26 cellular contexts compared by ENCODE assay signal in the genomic region with DNA sequence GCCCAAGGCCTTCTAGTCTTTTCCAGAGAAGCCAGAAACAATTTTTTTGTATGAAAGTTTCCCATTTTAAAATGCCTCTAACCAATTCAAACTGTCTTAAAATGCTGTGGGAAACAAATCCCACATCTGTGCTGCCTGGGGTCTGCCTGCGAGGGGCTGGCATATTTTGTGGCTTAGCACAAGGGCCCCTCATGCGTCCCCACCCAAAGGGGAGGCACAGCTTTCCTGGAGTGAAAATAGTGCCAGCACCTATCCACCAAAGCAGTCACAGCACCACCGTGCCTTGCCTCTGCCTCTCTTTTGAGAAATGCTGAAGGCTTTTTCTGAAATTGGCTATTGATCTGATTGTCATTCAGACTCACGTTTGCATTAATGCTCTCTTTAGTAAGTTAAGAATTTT. TPM values are rescaled to one million over a fixed set of nuclear protein-coding genes. Genes with fewer than 3 reads are reported as not detected.
DNase-seq lines count a peak whose midpoint lies in the region; TF ChIP-seq lines count a peak whose summit lies in the region.
"Had no signal": no experiment of that assay in that cellular context is flagged by ENCODE, and none has a peak within 500 bp of the region (broad histone marks: within the 10 kb centered on the region; RNA-seq: fewer than 3 reads in every experiment).

No MANE protein-coding gene starts in this region.

- no peak overlapping the region for H3K4me2 ChIP-seq in mesendoderm (ENCODE audit: low read length)
- H3K4me2 ChIP-seq: A549; BLaER1 treated with 17β-estradiol and CSF1 and Interleukin-3, amounts not matched to agents 10 nM and 100 nM; GM23338 had no signal

- no peaks in the 10 kb centered on the region for H3K79me2 ChIP-seq in mesendoderm (ENCODE audit: control insufficient read depth, insufficient read depth, low read length)

- H2BK15ac ChIP-seq in mesendoderm (replicated peaks; ENCODE audit: low read depth): no peak overlapping the region

- H3K27ac Mint-ChIP-seq in glutamatergic neuron (ENCODE audit: unreplicated experiment) (no peak overlapping the region), osteocyte (ENCODE audit: unreplicated experiment) (no peak overlapping the region)
- H3K27ac Mint-ChIP-seq: CD14-positive monocyte; CD4-positive, alpha-beta T cell; CD8-positive, alpha-beta memory T cell; GM23338; HFFc6 had no signal

- no peaks in the 10 kb centered on the region for H3K27me3 Mint-ChIP-seq in glutamatergic neuron (ENCODE audit: unreplicated experiment)
- H3K27me3 Mint-ChIP-seq in osteocyte (ENCODE audit: unreplicated experiment): peaks cover 23% of the 10 kb centered on the region

- no peaks in the 10 kb centered on the region for H3K27me3 ChIP-seq in mesendoderm (ENCODE audit: insufficient read depth, low read length, poor library complexity)
- H3K27me3 ChIP-seq: BE2C; BLaER1 treated with 17β-estradiol and CSF1 and Interleukin-3, amounts not matched to agents 10 nM and 100 nM had no signal

- peak overlapping the region; percentile 10 for H3K4me3 Mint-ChIP-seq in glutamatergic neuron (ENCODE audit: unreplicated experiment)
- H3K4me3 Mint-ChIP-seq in osteocyte (ENCODE audit: unreplicated experiment): no peak overlapping the region
- H3K4me3 Mint-ChIP-seq: CD14-positive monocyte; CD4-positive, alpha-beta T cell; CD8-positive, alpha-beta memory T cell; GM23338; HFFc6 had no signal

- no peaks in the 10 kb centered on the region for H3K36me3 ChIP-seq in mesendoderm (ENCODE audit: control insufficient read depth, insufficient read depth, low read length)
- H3K36me3 ChIP-seq: BE2C; BLaER1 treated with 17β-estradiol and CSF1 and Interleukin-3, amounts not matched to agents 10 nM and 100 nM; HAP-1 had no signal

- H4K8ac ChIP-seq in mesendoderm (ENCODE audit: low read depth, low read length): no peak overlapping the region

- no peak overlapping the region for H3K27ac ChIP-seq in mesendoderm (ENCODE audit: low read depth, low read length)
- H3K27ac ChIP-seq: A549; BLaER1 treated with 17β-estradiol and CSF1 and Interleukin-3, amounts not matched to agents 10 nM and 100 nM had no signal

- no peak overlapping the region for H4K5ac ChIP-seq in mesendoderm (ENCODE audit: low read length)

- no CpG with 5 or more reads among the region's 4 CpGs for WGBS in mesendoderm (ENCODE audit: extremely low coverage, insufficient coverage, low lambda C conversion rate)

- no peak overlapping the region for H3K4me3 ChIP-seq in mesendoderm (ENCODE audit: low read length)
- H3K4me3 ChIP-seq: A549; BLaER1 treated with 17β-estradiol and CSF1 and Interleukin-3, amounts not matched to agents 10 nM and 100 nM; GM23338; HAP-1 had no signal

- H3K36me3 Mint-ChIP-seq in glutamatergic neuron (ENCODE audit: unreplicated experiment) (no peaks in the 10 kb centered on the region), osteocyte (ENCODE audit: unreplicated experiment) (no peaks in the 10 kb centered on the region)
- H3K36me3 Mint-ChIP-seq: CD14-positive monocyte; CD8-positive, alpha-beta memory T cell had no signal

- no peak overlapping the region for H2BK5ac ChIP-seq in mesendoderm (ENCODE audit: low read length)

- H3K56ac ChIP-seq in mesendoderm (ENCODE audit: low read length): peak overlapping the region; percentile 12

- no peak for TF ChIP-seq CTCF in glutamatergic neuron (IDR thresholded peaks at IDR 0.05; ENCODE audit: partially characterized antibody, unreplicated experiment)
- no peak for TF ChIP-seq CTCF in osteocyte (IDR thresholded peaks at IDR 0.05)

- no peak overlapping the region for H3K4ac ChIP-seq in mesendoderm (ENCODE audit: low read depth, low read length)

- no peak overlapping the region for H3K18ac ChIP-seq in mesendoderm (ENCODE audit: low read length)

- no peak overlapping the region for H2AK5ac ChIP-seq in mesendoderm (ENCODE audit: low read length)

- no peaks in the 10 kb centered on the region for H3K79me1 ChIP-seq in mesendoderm (ENCODE audit: low read length)

- DNase-seq in D341Med (ENCODE audit: low spot score) (peak; percentile 22), glutamatergic neuron (no peak), mesendoderm (no peak), osteocyte (ENCODE audit: extremely low spot score, unreplicated experiment) (peak; percentile 73), NCI-H1417 (lab: John Stamatoyannopoulos, UW) (no peak), amygdala (lab: John Stamatoyannopoulos, UW) (no peak), NCI-H1048 (lab: John Stamatoyannopoulos, UW) (no peak)
- DNase-seq: 8988T; ACHN; AML-193; BE2C; Calu3; CD4-positive, alpha-beta T cell; CD8-positive, alpha-beta memory T cell; COR-L47; DMS79; GF-D8; HFFc6 had no signal

- H3K4me1 ChIP-seq in mesendoderm (ENCODE audit: control insufficient read depth, low read depth, low read length): peaks cover 6% of the 10 kb centered on the region
- H3K4me1 ChIP-seq: A549, BE2C, HAP-1 had no signal

- H3K9me3 Mint-ChIP-seq in glutamatergic neuron (ENCODE audit: unreplicated experiment): peaks cover 1% of the 10 kb centered on the region
- H3K9me3 Mint-ChIP-seq in osteocyte (ENCODE audit: unreplicated experiment): no peaks in the 10 kb centered on the region
- H3K9me3 Mint-ChIP-seq: CD14-positive monocyte; CD4-positive, alpha-beta T cell; CD8-positive, alpha-beta memory T cell; GM23338; HFFc6 had no signal

- H3K9ac ChIP-seq in mesendoderm (ENCODE audit: low read length): no peak overlapping the region
- H3K9ac ChIP-seq: BLaER1 treated with 17β-estradiol and CSF1 and Interleukin-3, amounts not matched to agents 10 nM and 100 nM had no signal

- H2BK120ac ChIP-seq in mesendoderm (ENCODE audit: low read depth, low read length): no peak overlapping the region

- peaks cover 33% of the 10 kb centered on the region for H3K4me1 Mint-ChIP-seq in glutamatergic neuron (ENCODE audit: low read depth, unreplicated experiment)
- H3K4me1 Mint-ChIP-seq in osteocyte (ENCODE audit: unreplicated experiment): no peaks in the 10 kb centered on the region
- H3K4me1 Mint-ChIP-seq: CD14-positive monocyte; CD8-positive, alpha-beta memory T cell had no signal

- H3K23ac ChIP-seq in mesendoderm (ENCODE audit: low read length): no peak overlapping the region

RNA-seq across cellular contexts. Expression of gene GNAL, which starts 22.2 kb away (rescaled TPM):
- total RNA-seq in glutamatergic neuron (ENCODE audit: unreplicated experiment) (52.5 TPM), osteocyte (1.2 and 1.3 TPM in 2 replicates)
- 26.7 TPM for polyA plus RNA-seq in mesendoderm (2013, experiment 1 of 2)
- polyA plus RNA-seq in mesendoderm (2013, experiment 2 of 2): 26.8 TPM
- polyA plus RNA-seq: CD8-positive, alpha-beta memory T cell had no signal

RNA-seq across cellular contexts. Expression of gene SLC35G4, which starts 57.4 kb away (rescaled TPM):
- total RNA-seq in glutamatergic neuron (ENCODE audit: unreplicated experiment) (not detected), osteocyte (not detected in 2 replicates)
- polyA plus RNA-seq in mesendoderm (2013, experiment 1 of 2): not detected
- not detected for polyA plus RNA-seq in mesendoderm (2013, experiment 2 of 2)
- total RNA-seq: Calu3; CD4-positive, alpha-beta T cell; CD8-positive, alpha-beta memory T cell; Daoy; G401; GM23338; H4; HFFc6 had no signal
- polyA plus RNA-seq: A549; CD14-positive monocyte; CD8-positive, alpha-beta memory T cell; GM23338 had no signal

Comparison
In these comparisons a context has a peak if more than half of its experiments do, and no peak if none do; other contexts are left out.
1. DNase-seq: peak in D341Med (single experiment) and osteocyte (single experiment); none in glutamatergic neuron (single experiment), mesendoderm (single experiment), NCI-H1417 (0 of 3), amygdala (0 of 56) and NCI-H1048 (single experiment).
2. RNA of gene GNAL, which starts 22.2 kb away (total RNA-seq): 52.5 TPM in glutamatergic neuron (single experiment); 1.2 to 1.3 TPM in osteocyte; every median in the first group is over 10 times any median in the second.